29 cellular contexts compared by ENCODE assay signal in genomic region chr15:54032066-54032465, GRCh38. TPM values are rescaled to one million over a fixed set of nuclear protein-coding genes. Genes with fewer than 3 reads are reported as not detected.
"Had no signal": no experiment of that assay in that cellular context is flagged by ENCODE, and none has a peak within 500 bp of the region (broad histone marks: within the 10 kb centered on the region; RNA-seq: fewer than 3 reads in every experiment).

No MANE protein-coding gene starts in this region.

- ATAC-seq: natural killer cell; psoas muscle; right lobe of liver; stimulated activated memory B cell treated with anti-CD40 and anti-IgM and Interleukin-4, amounts not matched to agents 10 μg/mL and 1 μg/mL and 100 μg/mL, for 72 hours; stimulated activated naive CD8-positive, alpha-beta T cell treated with anti-CD3 and anti-CD28 coated beads, Interleukin-15, amount 100 ng/mL, for 72 hours; stimulated activated naive CD8-positive, alpha-beta T cell treated with anti-CD3 and anti-CD28 coated beads, Interleukin-15, Interleukin-2, amounts not matched to agents 100 U/mL and 50 U/mL, for 24 hours; upper lobe of right lung had no signal

- DNase-seq: natural killer cell; occipital lobe; ovary; posterior cingulate gyrus; psoas muscle; right cardiac atrium; right lobe of liver; sigmoid colon; spleen; stimulated activated CD4-positive, alpha-beta T cell treated with anti-CD3 and anti-CD28 coated beads, Interleukin-12 subunit alpha, Interleukin-12 subunit beta, amount 100 ng/mL, for 4 hours; stimulated activated CD4-positive, alpha-beta T cell treated with anti-CD3 and anti-CD28 coated beads, Interleukin-1b, Interleukin-23, amount 100 ng/mL, for 48 hours; stimulated activated CD4-positive, alpha-beta T cell treated with anti-CD3 and anti-CD28 coated beads, Interleukin-4, amount 100 ng/mL, for 1 hour; stimulated activated CD4-positive, alpha-beta T cell treated with anti-CD3 and anti-CD28 coated beads, Interleukin-4, amount 100 ng/mL, for 4 hours; stimulated activated CD8-positive, alpha-beta memory T cell treated with anti-CD3 and anti-CD28 coated beads, Interleukin-4, amount 100 ng/mL, for 48 hours; stimulated activated naive CD4-positive, alpha-beta T cell; stimulated activated naive CD8-positive, alpha-beta T cell treated with anti-CD3 and anti-CD28 coated beads, Interleukin-15, amount 100 ng/mL, for 72 hours; stimulated activated naive CD8-positive, alpha-beta T cell treated with anti-CD3 and anti-CD28 coated beads, Interleukin-15, Interleukin-2, amounts not matched to agents 100 U/mL and 50 U/mL, for 24 hours; substantia nigra; testis; tibial artery; transverse colon; upper lobe of right lung; uterus had no signal

- H3K36me3 ChIP-seq: neural progenitor cell, ovary, right lobe of liver, sigmoid colon, spleen, suprapubic skin, tibial artery, transverse colon, upper lobe of right lung, uterus had no signal

- H3K9me3 ChIP-seq: ovary, psoas muscle, right lobe of liver, sigmoid colon, spleen, suprapubic skin, testis, tibial artery, transverse colon, upper lobe of right lung, uterus had no signal

- H3K4me1 ChIP-seq: neural progenitor cell, parathyroid adenoma, psoas muscle, sigmoid colon, spleen, suprapubic skin, testis, transverse colon, upper lobe of right lung, uterus had no signal

- H3K27ac ChIP-seq: neural progenitor cell, ovary, parathyroid adenoma, psoas muscle, right lobe of liver, sigmoid colon, spleen, suprapubic skin, testis, tibial artery, transverse colon, upper lobe of right lung, uterus had no signal

- H3K4me3 ChIP-seq: neural progenitor cell, ovary, psoas muscle, right lobe of liver, sigmoid colon, smooth muscle cell, spleen, suprapubic skin, testis, tibial artery, transverse colon, upper lobe of right lung, uterus had no signal

- H3K27me3 ChIP-seq: neural progenitor cell, ovary, right lobe of liver, sigmoid colon, spleen, suprapubic skin, testis, tibial artery, transverse colon, upper lobe of right lung, uterus had no signal

RNA-seq across cellular contexts. Expression of gene UNC13C, which starts 53.8 kb away (rescaled TPM):
- total RNA-seq: natural killer cell, osteoblast, right lobe of liver, spleen had no signal
